16 cellular contexts compared by ENCODE assay signal in genomic region chr9:110308504-110309109, GRCh38. TPM values are rescaled to one million over a fixed set of nuclear protein-coding genes. Genes with fewer than 3 reads are reported as not detected.
DNase-seq lines count a peak whose midpoint lies in the region; ATAC-seq and TF ChIP-seq lines count a peak whose summit lies in the region.
"Had no signal": no experiment of that assay in that cellular context is flagged by ENCODE, and none has a peak within 500 bp of the region (broad histone marks: within the 10 kb centered on the region; RNA-seq: fewer than 3 reads in every experiment).

No MANE protein-coding gene starts in this region.

- H3K4me3 ChIP-seq in tibial artery = no peak overlapping the region

- peaks cover 11% of the 10 kb centered on the region for H3K4me1 Mint-ChIP-seq in activated CD8-positive, alpha-beta T cell treated with anti-CD3 and anti-CD28 coated beads, Interleukin-2, amount 10 ng/mL, durations not matched to agents 7 days and 5 days (ENCODE audit: low read depth)

- POLR2A ChIA-PET in activated CD8-positive, alpha-beta T cell treated with anti-CD3 and anti-CD28 coated beads, Interleukin-2, amount 10 ng/mL, durations not matched to agents 7 days and 5 days (lab: Charles Lee) = no interaction called here

- H3K9me3 Mint-ChIP-seq in activated CD8-positive, alpha-beta T cell treated with anti-CD3 and anti-CD28 coated beads, Interleukin-2, amount 10 ng/mL, durations not matched to agents 7 days and 5 days (ENCODE audit: insufficient read depth) = peaks cover 3% of the 10 kb centered on the region

- no peak for TF ChIP-seq CTCF in tibial artery (IDR thresholded peaks at IDR 0.05)

- peaks cover 0 to 4% of the 10 kb centered on the region in 2 donors for H3K27me3 ChIP-seq in tibial artery

- CTCF ChIA-PET in activated CD8-positive, alpha-beta T cell treated with anti-CD3 and anti-CD28 coated beads, Interleukin-2, amount 10 ng/mL, durations not matched to agents 7 days and 5 days (lab: Charles Lee) = no interaction called here

- intact Hi-C loops in tibial artery (cut with DNase I; ENCODE audit: low total_unique reads) (no loop called here), Right ventricle myocardium inferior (cut with DNase I) (no loop called here)

- H3K4me3 Mint-ChIP-seq in activated CD8-positive, alpha-beta T cell treated with anti-CD3 and anti-CD28 coated beads, Interleukin-2, amount 10 ng/mL, durations not matched to agents 7 days and 5 days = no peak overlapping the region

- no peaks in the 10 kb centered on the region for H3K36me3 Mint-ChIP-seq in activated CD8-positive, alpha-beta T cell treated with anti-CD3 and anti-CD28 coated beads, Interleukin-2, amount 10 ng/mL, durations not matched to agents 7 days and 5 days (ENCODE audit: low read depth)

- peak overlapping the region; percentile 59 for H3K27ac Mint-ChIP-seq in activated CD8-positive, alpha-beta T cell treated with anti-CD3 and anti-CD28 coated beads, Interleukin-2, amount 10 ng/mL, durations not matched to agents 7 days and 5 days

- DNase-seq in activated CD8-positive, alpha-beta T cell treated with anti-CD3 and anti-CD28 coated beads, Interleukin-2, amount 10 ng/mL, durations not matched to agents 7 days and 5 days = no peak
- no peak for DNase-seq in tibial artery
- no peak for DNase-seq in T-helper 1 cell
- DNase-seq in Right ventricle myocardium inferior (ENCODE audit: missing footprints) = no peak
- DNase-seq in stimulated activated CD4-positive, alpha-beta T cell treated with anti-CD3 and anti-CD28 coated beads, Interleukin-1b, Interleukin-23, amount 100 ng/mL, for 48 hours = no peak
- DNase-seq: activated effector memory CD4-positive, alpha-beta T cell treated with anti-CD3 and anti-CD28 coated beads, Interleukin-2, amount 50 U/mL, for 16 hours; NCI-H187; NCI-H526 treated with DMSO at 0.1 percent for 48 hours; right cardiac atrium; stimulated activated CD4-positive, alpha-beta T cell treated with anti-CD3 and anti-CD28 coated beads, Interleukin-4, amount 100 ng/mL, for 1 hour had no signal

- H3K9me3 ChIP-seq in tibial artery = no peaks in the 10 kb centered on the region

- no peaks in the 10 kb centered on the region for H3K4me1 ChIP-seq in tibial artery

- no peaks in the 10 kb centered on the region for H3K27me3 Mint-ChIP-seq in activated CD8-positive, alpha-beta T cell treated with anti-CD3 and anti-CD28 coated beads, Interleukin-2, amount 10 ng/mL, durations not matched to agents 7 days and 5 days (ENCODE audit: low read depth)

- no peak overlapping the region for H3K27ac ChIP-seq in tibial artery

- ATAC-seq in GM18498 (IDR thresholded peaks at IDR 0.05; ENCODE audit: unreplicated experiment) (peak; percentile 62), GM19438 (IDR thresholded peaks at IDR 0.05; ENCODE audit: low read depth, unreplicated experiment) (peak; percentile 71), HG02885 (IDR thresholded peaks at IDR 0.05; ENCODE audit: poor library complexity, unreplicated experiment) (peak; percentile 61), Right ventricle myocardium inferior (no peak)
- no peak for ATAC-seq in activated CD8-positive, alpha-beta T cell treated with anti-CD3 and anti-CD28 coated beads, Interleukin-2, amount 10 ng/mL, durations not matched to agents 7 days and 5 days
- ATAC-seq: right cardiac atrium had no signal

- no peaks in the 10 kb centered on the region for H3K36me3 ChIP-seq in tibial artery

RNA-seq across cellular contexts. Expression of gene TXNDC8, which starts 29.1 kb away (rescaled TPM):
- total RNA-seq in activated CD8-positive, alpha-beta T cell treated with anti-CD3 and anti-CD28 coated beads, Interleukin-2, amount 10 ng/mL, durations not matched to agents 7 days and 5 days = not detected
- not detected for total RNA-seq in Right ventricle myocardium inferior
- total RNA-seq: LHCN-M2, liver, right cardiac atrium, urinary bladder had no signal

RNA-seq across cellular contexts. Expression of gene TXN, which starts 52.3 kb away (rescaled TPM):
- 100 to 1,000 TPM; 251 to 256 TPM for total RNA-seq in activated CD8-positive, alpha-beta T cell treated with anti-CD3 and anti-CD28 coated beads, Interleukin-2, amount 10 ng/mL, durations not matched to agents 7 days and 5 days
- 66.5 TPM for total RNA-seq in Right ventricle myocardium inferior

Comparison
In these comparisons a context has a peak if more than half of its experiments do, and no peak if none do; other contexts are left out.
1. ATAC-seq: peak in GM18498 (single experiment), GM19438 (single experiment) and HG02885 (single experiment); none in activated CD8-positive, alpha-beta T cell treated with anti-CD3 and anti-CD28 coated beads, Interleukin-2, amount 10 ng/mL, durations not matched to agents 7 days and 5 days (single experiment) and Right ventricle myocardium inferior (single experiment).